35 cellular contexts compared by ENCODE assay signal in genomic region chr4:7477695-7478094, GRCh38. TPM values are rescaled to one million over a fixed set of nuclear protein-coding genes. Genes with fewer than 3 reads are reported as not detected.
"Had no signal": no experiment of that assay in that cellular context is flagged by ENCODE, and none has a peak within 500 bp of the region (broad histone marks: within the 10 kb centered on the region; RNA-seq: fewer than 3 reads in every experiment).

No MANE protein-coding gene starts in this region.

- H3K4me3 Mint-ChIP-seq: natural killer cell; nephron; stimulated activated memory B cell treated with anti-CD40 and anti-IgM and Interleukin-4, amounts not matched to agents 10 μg/mL and 1 μg/mL and 100 μg/mL, for 72 hours; stimulated activated naive CD8-positive, alpha-beta T cell treated with anti-CD3 and anti-CD28 coated beads, Interleukin-15, amount 100 ng/mL, for 72 hours; type B pancreatic cell had no signal

- H3K9me3 Mint-ChIP-seq: natural killer cell; nephron; stimulated activated memory B cell treated with anti-CD40 and anti-IgM and Interleukin-4, amounts not matched to agents 10 μg/mL and 1 μg/mL and 100 μg/mL, for 72 hours; stimulated activated naive CD8-positive, alpha-beta T cell treated with anti-CD3 and anti-CD28 coated beads, Interleukin-15, amount 100 ng/mL, for 72 hours; type B pancreatic cell had no signal

- ATAC-seq: naive thymus-derived CD4-positive, alpha-beta T cell; natural killer cell; psoas muscle; right cardiac atrium; sciatic nerve; stimulated activated memory B cell treated with anti-CD40 and anti-IgM and Interleukin-4, amounts not matched to agents 10 μg/mL and 1 μg/mL and 100 μg/mL, for 72 hours; stimulated activated naive CD8-positive, alpha-beta T cell treated with anti-CD3 and anti-CD28 coated beads, Interleukin-15, amount 100 ng/mL, for 72 hours; stimulated activated naive CD8-positive, alpha-beta T cell treated with anti-CD3 and anti-CD28 coated beads, Interleukin-15, Interleukin-2, amounts not matched to agents 100 U/mL and 50 U/mL, for 24 hours; upper lobe of right lung had no signal

- H3K36me3 Mint-ChIP-seq: naive thymus-derived CD4-positive, alpha-beta T cell; natural killer cell; stimulated activated memory B cell treated with anti-CD40 and anti-IgM and Interleukin-4, amounts not matched to agents 10 μg/mL and 1 μg/mL and 100 μg/mL, for 72 hours; type B pancreatic cell had no signal

- DNase-seq: naive thymus-derived CD4-positive, alpha-beta T cell; natural killer cell; occipital lobe; ovary; posterior cingulate gyrus; psoas muscle; spleen; stimulated activated CD4-positive, alpha-beta T cell treated with anti-CD3 and anti-CD28 coated beads, Interleukin-12 subunit alpha, Interleukin-12 subunit beta, amount 100 ng/mL, for 4 hours; stimulated activated CD4-positive, alpha-beta T cell treated with anti-CD3 and anti-CD28 coated beads, Interleukin-1b, Interleukin-23, amount 100 ng/mL, for 48 hours; stimulated activated CD4-positive, alpha-beta T cell treated with anti-CD3 and anti-CD28 coated beads, Interleukin-4, amount 100 ng/mL, for 1 hour; stimulated activated CD4-positive, alpha-beta T cell treated with anti-CD3 and anti-CD28 coated beads, Interleukin-4, amount 100 ng/mL, for 4 hours; stimulated activated CD8-positive, alpha-beta memory T cell treated with anti-CD3 and anti-CD28 coated beads, Interleukin-4, amount 100 ng/mL, for 48 hours; stimulated activated naive CD4-positive, alpha-beta T cell; stimulated activated naive CD8-positive, alpha-beta T cell treated with anti-CD3 and anti-CD28 coated beads, Interleukin-15, amount 100 ng/mL, for 72 hours; stimulated activated naive CD8-positive, alpha-beta T cell treated with anti-CD3 and anti-CD28 coated beads, Interleukin-15, Interleukin-2, amounts not matched to agents 100 U/mL and 50 U/mL, for 24 hours; substantia nigra; testis; tibial artery; transverse colon; upper lobe of right lung; uterus had no signal

- H3K27ac Mint-ChIP-seq: naive thymus-derived CD4-positive, alpha-beta T cell; natural killer cell; nephron; progenitor cell of endocrine pancreas; stimulated activated memory B cell treated with anti-CD40 and anti-IgM and Interleukin-4, amounts not matched to agents 10 μg/mL and 1 μg/mL and 100 μg/mL, for 72 hours; stimulated activated naive CD8-positive, alpha-beta T cell treated with anti-CD3 and anti-CD28 coated beads, Interleukin-15, amount 100 ng/mL, for 72 hours; type B pancreatic cell had no signal

- H3K9ac ChIP-seq: parathyroid adenoma had no signal

- H3K79me2 ChIP-seq: parathyroid adenoma had no signal

- H3K36me3 ChIP-seq: ovary, spleen, suprapubic skin, tibial artery, transverse colon, upper lobe of right lung, uterus had no signal

- H3K4me2 ChIP-seq: smooth muscle cell had no signal

- H2AFZ ChIP-seq: parathyroid adenoma had no signal

- H3K4me3 ChIP-seq: ovary, psoas muscle, skin epidermis, smooth muscle cell, spleen, suprapubic skin, testis, tibial artery, transverse colon, upper lobe of right lung, uterus had no signal

- H3K4me1 ChIP-seq: parathyroid adenoma, psoas muscle, spleen, suprapubic skin, testis, tibial artery, transverse colon, upper lobe of right lung, uterus had no signal

- H3K4me1 Mint-ChIP-seq: stimulated activated memory B cell treated with anti-CD40 and anti-IgM and Interleukin-4, amounts not matched to agents 10 μg/mL and 1 μg/mL and 100 μg/mL, for 72 hours; stimulated activated naive CD8-positive, alpha-beta T cell treated with anti-CD3 and anti-CD28 coated beads, Interleukin-15, amount 100 ng/mL, for 72 hours had no signal

- H3K9me3 ChIP-seq: ovary, psoas muscle, suprapubic skin, testis, tibial artery, transverse colon, upper lobe of right lung, uterus had no signal

- H3K27ac ChIP-seq: ovary, parathyroid adenoma, psoas muscle, skin epidermis, spleen, suprapubic skin, testis, tibial artery, transverse colon, upper lobe of right lung, uterus had no signal

- H3K27me3 ChIP-seq: ovary, suprapubic skin, testis, tibial artery, transverse colon, upper lobe of right lung, uterus had no signal

RNA-seq across cellular contexts. Expression of gene PSAPL1, which starts 43.0 kb away (rescaled TPM):
- total RNA-seq: naive thymus-derived CD4-positive, alpha-beta T cell; natural killer cell; occipital lobe; osteoblast; psoas muscle; renal cortical epithelial cell; right cardiac atrium; smooth muscle cell; spleen; transverse colon; uterus had no signal
- polyA plus RNA-seq: naive thymus-derived CD4-positive, alpha-beta T cell; neural cell; ovary; psoas muscle; right cardiac atrium; smooth muscle cell; spleen; urinary bladder had no signal
